In genomic region chr16:11101695-11102522, GRCh38 we compare ENCODE assay signal across 1 cellular context.
TF ChIP-seq lines count a peak whose summit lies in the region.

No MANE protein-coding gene starts in this region.

TF ChIP-seq in K562, 482 proteins besides CTCF, POLR2A, EP300 and RAD21 (continued from another document and continues in another):
- TF ChIP-seq SMARCC2 (IDR thresholded peaks at IDR 0.05; ENCODE audit: low read depth) = peak; percentile 78
- no peak for TF ChIP-seq FUS (optimal IDR thresholded peaks at IDR 0.05; ENCODE audit: low read depth, low read length)
- peak; percentile 78; the same call in 1 of the 2 replicates for TF ChIP-seq TOE1 (IDR thresholded peaks at IDR 0.05; ENCODE audit: borderline replicate concordance)
- no peak for TF ChIP-seq TOE1 (CRISPR knock-in tag; IDR thresholded peaks at IDR 0.05; ENCODE audit: borderline replicate concordance, low read depth)
- TF ChIP-seq MTA3 (IDR thresholded peaks at IDR 0.05; ENCODE audit: borderline replicate concordance) = 0 out of 2 replicates have a peak, but pooled peaks have one; percentile 32
- TF ChIP-seq, protein P1, sequence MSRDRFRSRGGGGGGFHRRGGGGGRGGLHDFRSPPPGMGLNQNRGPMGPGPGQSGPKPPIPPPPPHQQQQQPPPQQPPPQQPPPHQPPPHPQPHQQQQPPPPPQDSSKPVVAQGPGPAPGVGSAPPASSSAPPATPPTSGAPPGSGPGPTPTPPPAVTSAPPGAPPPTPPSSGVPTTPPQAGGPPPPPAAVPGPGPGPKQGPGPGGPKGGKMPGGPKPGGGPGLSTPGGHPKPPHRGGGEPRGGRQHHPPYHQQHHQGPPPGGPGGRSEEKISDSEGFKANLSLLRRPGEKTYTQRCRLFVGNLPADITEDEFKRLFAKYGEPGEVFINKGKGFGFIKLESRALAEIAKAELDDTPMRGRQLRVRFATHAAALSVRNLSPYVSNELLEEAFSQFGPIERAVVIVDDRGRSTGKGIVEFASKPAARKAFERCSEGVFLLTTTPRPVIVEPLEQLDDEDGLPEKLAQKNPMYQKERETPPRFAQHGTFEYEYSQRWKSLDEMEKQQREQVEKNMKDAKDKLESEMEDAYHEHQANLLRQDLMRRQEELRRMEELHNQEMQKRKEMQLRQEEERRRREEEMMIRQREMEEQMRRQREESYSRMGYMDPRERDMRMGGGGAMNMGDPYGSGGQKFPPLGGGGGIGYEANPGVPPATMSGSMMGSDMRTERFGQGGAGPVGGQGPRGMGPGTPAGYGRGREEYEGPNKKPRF (IDR thresholded peaks at IDR 0.05; ENCODE audit: low read depth, low read length) = no peak
- TF ChIP-seq GABPA (tag; conservative IDR thresholded peaks at IDR 0.05; ENCODE audit: low read depth) = 0 out of 2 replicates have a peak, but pooled peaks have one; percentile 19
- no peak for TF ChIP-seq E2F1 (CRISPR knock-in tag; IDR thresholded peaks at IDR 0.05)
- peak; percentile 81 for TF ChIP-seq HMG20A (CRISPR knock-in tag; conservative IDR thresholded peaks at IDR 0.05)
- no peak for TF ChIP-seq SRSF3 (IDR thresholded peaks at IDR 0.05; ENCODE audit: insufficient read depth, low read length)
- TF ChIP-seq MBD2 (IDR thresholded peaks at IDR 0.05; ENCODE audit: borderline replicate concordance, low read depth) = 0 out of 2 replicates have a peak, but pooled peaks have one; percentile 47
- TF ChIP-seq, protein P2, sequence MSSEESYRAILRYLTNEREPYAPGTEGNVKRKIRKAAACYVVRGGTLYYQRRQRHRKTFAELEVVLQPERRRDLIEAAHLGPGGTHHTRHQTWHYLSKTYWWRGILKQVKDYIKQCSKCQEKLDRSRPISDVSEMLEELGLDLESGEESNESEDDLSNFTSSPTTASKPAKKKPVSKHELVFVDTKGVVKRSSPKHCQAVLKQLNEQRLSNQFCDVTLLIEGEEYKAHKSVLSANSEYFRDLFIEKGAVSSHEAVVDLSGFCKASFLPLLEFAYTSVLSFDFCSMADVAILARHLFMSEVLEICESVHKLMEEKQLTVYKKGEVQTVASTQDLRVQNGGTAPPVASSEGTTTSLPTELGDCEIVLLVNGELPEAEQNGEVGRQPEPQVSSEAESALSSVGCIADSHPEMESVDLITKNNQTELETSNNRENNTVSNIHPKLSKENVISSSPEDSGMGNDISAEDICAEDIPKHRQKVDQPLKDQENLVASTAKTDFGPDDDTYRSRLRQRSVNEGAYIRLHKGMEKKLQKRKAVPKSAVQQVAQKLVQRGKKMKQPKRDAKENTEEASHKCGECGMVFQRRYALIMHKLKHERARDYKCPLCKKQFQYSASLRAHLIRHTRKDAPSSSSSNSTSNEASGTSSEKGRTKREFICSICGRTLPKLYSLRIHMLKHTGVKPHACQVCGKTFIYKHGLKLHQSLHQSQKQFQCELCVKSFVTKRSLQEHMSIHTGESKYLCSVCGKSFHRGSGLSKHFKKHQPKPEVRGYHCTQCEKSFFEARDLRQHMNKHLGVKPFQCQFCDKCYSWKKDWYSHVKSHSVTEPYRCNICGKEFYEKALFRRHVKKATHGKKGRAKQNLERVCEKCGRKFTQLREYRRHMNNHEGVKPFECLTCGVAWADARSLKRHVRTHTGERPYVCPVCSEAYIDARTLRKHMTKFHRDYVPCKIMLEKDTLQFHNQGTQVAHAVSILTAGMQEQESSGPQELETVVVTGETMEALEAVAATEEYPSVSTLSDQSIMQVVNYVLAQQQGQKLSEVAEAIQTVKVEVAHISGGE (CRISPR knock-in tag; IDR thresholded peaks at IDR 0.05) = peak in 1 of 3 experiments; percentile 80; a peak in 2 of 6 replicates
- TF ChIP-seq, protein P3, sequence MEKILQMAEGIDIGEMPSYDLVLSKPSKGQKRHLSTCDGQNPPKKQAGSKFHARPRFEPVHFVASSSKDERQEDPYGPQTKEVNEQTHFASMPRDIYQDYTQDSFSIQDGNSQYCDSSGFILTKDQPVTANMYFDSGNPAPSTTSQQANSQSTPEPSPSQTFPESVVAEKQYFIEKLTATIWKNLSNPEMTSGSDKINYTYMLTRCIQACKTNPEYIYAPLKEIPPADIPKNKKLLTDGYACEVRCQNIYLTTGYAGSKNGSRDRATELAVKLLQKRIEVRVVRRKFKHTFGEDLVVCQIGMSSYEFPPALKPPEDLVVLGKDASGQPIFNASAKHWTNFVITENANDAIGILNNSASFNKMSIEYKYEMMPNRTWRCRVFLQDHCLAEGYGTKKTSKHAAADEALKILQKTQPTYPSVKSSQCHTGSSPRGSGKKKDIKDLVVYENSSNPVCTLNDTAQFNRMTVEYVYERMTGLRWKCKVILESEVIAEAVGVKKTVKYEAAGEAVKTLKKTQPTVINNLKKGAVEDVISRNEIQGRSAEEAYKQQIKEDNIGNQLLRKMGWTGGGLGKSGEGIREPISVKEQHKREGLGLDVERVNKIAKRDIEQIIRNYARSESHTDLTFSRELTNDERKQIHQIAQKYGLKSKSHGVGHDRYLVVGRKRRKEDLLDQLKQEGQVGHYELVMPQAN (IDR thresholded peaks at IDR 0.05; ENCODE audit: borderline replicate concordance) = no peak
- TF ChIP-seq CBX2 (IDR thresholded peaks at IDR 0.05; ENCODE audit: insufficient read depth, low read length, poor library complexity, severe bottlenecking) = no peak
- TF ChIP-seq SMAD3 (CRISPR knock-in tag; conservative IDR thresholded peaks at IDR 0.05) = peak; percentile 57; the same call in 1 of the 2 replicates
- no peak for TF ChIP-seq HNRNPK (IDR thresholded peaks at IDR 0.05; ENCODE audit: low read depth, low read length, poor library complexity, severe bottlenecking)
- peak; percentile 51; the same call in 1 of the 2 replicates for TF ChIP-seq CEBPG (CRISPR knock-in tag; IDR thresholded peaks at IDR 0.05)
- peak; percentile 77 to 89 for TF ChIP-seq CEBPG (tag; conservative IDR thresholded peaks at IDR 0.05 in 1 of 2, IDR thresholded peaks at IDR 0.05 in 1 of 2)
- no peak for TF ChIP-seq ZNF354B (CRISPR knock-in tag; IDR thresholded peaks at IDR 0.05)
- no peak for TF ChIP-seq NFE2L1 (tag; IDR thresholded peaks at IDR 0.05; ENCODE audit: borderline replicate concordance, low read depth)
- TF ChIP-seq SAFB2 (IDR thresholded peaks at IDR 0.05; ENCODE audit: borderline replicate concordance, low read depth, low read length, severe bottlenecking) = no peak
- peak; percentile 18 for TF ChIP-seq SMAD1 (IDR thresholded peaks at IDR 0.05; ENCODE audit: low read depth, low read length, partially characterized antibody)
- TF ChIP-seq BRCA1 (IDR thresholded peaks at IDR 0.05) = no peak
- TF ChIP-seq BRCA1 (CRISPR knock-in tag; IDR thresholded peaks at IDR 0.05) = no peak
- no peak for TF ChIP-seq RBFOX2 (IDR thresholded peaks at IDR 0.05; ENCODE audit: low read depth, low read length)
- 0 out of 2 replicates have a peak, but pooled peaks have one; percentile 72 for TF ChIP-seq ZNF311 (CRISPR knock-in tag; IDR thresholded peaks at IDR 0.05)
- no peak for TF ChIP-seq BCLAF1 (IDR thresholded peaks at IDR 0.05; ENCODE audit: borderline replicate concordance in 1 of 2, control insufficient read depth in 1 of 2, low read depth in 2 of 2, low read length in 1 of 2)
- no peak for TF ChIP-seq ZZZ3 (IDR thresholded peaks at IDR 0.05)
- no peak for TF ChIP-seq ZKSCAN3 (CRISPR knock-in tag; IDR thresholded peaks at IDR 0.05)
- no peak for TF ChIP-seq ZC3H8 (IDR thresholded peaks at IDR 0.05)
- TF ChIP-seq RBM25 (IDR thresholded peaks at IDR 0.05; ENCODE audit: low read depth, low read length, severe bottlenecking) = no peak
- no peak for TF ChIP-seq HOXB6 (CRISPR knock-in tag; IDR thresholded peaks at IDR 0.05; ENCODE audit: borderline replicate concordance)
- TF ChIP-seq, protein P4, sequence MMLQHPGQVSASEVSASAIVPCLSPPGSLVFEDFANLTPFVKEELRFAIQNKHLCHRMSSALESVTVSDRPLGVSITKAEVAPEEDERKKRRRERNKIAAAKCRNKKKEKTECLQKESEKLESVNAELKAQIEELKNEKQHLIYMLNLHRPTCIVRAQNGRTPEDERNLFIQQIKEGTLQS (IDR thresholded peaks at IDR 0.05) = peak; percentile 68
- TF ChIP-seq, protein P4 (CRISPR knock-in tag; conservative IDR thresholded peaks at IDR 0.05) = no peak
- TF ChIP-seq, protein P5, sequence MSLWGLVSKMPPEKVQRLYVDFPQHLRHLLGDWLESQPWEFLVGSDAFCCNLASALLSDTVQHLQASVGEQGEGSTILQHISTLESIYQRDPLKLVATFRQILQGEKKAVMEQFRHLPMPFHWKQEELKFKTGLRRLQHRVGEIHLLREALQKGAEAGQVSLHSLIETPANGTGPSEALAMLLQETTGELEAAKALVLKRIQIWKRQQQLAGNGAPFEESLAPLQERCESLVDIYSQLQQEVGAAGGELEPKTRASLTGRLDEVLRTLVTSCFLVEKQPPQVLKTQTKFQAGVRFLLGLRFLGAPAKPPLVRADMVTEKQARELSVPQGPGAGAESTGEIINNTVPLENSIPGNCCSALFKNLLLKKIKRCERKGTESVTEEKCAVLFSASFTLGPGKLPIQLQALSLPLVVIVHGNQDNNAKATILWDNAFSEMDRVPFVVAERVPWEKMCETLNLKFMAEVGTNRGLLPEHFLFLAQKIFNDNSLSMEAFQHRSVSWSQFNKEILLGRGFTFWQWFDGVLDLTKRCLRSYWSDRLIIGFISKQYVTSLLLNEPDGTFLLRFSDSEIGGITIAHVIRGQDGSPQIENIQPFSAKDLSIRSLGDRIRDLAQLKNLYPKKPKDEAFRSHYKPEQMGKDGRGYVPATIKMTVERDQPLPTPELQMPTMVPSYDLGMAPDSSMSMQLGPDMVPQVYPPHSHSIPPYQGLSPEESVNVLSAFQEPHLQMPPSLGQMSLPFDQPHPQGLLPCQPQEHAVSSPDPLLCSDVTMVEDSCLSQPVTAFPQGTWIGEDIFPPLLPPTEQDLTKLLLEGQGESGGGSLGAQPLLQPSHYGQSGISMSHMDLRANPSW (CRISPR knock-in tag; IDR thresholded peaks at IDR 0.05) = no peak
- TF ChIP-seq HEY1 (CRISPR knock-in tag; IDR thresholded peaks at IDR 0.05; ENCODE audit: borderline replicate concordance) = peak; percentile 73; the same call in 1 of the 2 replicates
- TF ChIP-seq, protein P6, sequence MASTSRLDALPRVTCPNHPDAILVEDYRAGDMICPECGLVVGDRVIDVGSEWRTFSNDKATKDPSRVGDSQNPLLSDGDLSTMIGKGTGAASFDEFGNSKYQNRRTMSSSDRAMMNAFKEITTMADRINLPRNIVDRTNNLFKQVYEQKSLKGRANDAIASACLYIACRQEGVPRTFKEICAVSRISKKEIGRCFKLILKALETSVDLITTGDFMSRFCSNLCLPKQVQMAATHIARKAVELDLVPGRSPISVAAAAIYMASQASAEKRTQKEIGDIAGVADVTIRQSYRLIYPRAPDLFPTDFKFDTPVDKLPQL (IDR thresholded peaks at IDR 0.05; ENCODE audit: extremely low read depth, insufficient read length) = no peak
- no peak; the same call in 1 of the 2 replicates for TF ChIP-seq ZBED1 (IDR thresholded peaks at IDR 0.05)
- TF ChIP-seq MYC (IDR thresholded peaks at IDR 0.05; ENCODE audit: low read depth, low read length) = peak; percentile 79
- TF ChIP-seq MYC (CRISPR knock-in tag; IDR thresholded peaks at IDR 0.05; ENCODE audit: borderline replicate concordance, low read depth) = no peak
- TF ChIP-seq CHD2 (IDR thresholded peaks at IDR 0.05; ENCODE audit: low read depth, low read length) = no peak
- TF ChIP-seq, protein P7, sequence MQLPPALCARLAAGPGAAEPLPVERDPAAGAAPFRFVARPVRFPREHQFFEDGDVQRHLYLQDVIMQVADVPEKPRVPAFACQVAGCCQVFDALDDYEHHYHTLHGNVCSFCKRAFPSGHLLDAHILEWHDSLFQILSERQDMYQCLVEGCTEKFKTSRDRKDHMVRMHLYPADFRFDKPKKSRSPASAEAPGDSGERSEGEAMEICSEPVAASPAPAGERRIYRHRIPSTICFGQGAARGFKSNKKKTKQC (CRISPR knock-in tag; IDR thresholded peaks at IDR 0.05) = no peak
- no peak for TF ChIP-seq NR3C1 (CRISPR knock-in tag; IDR thresholded peaks at IDR 0.05)
- no peak for TF ChIP-seq NBN (IDR thresholded peaks at IDR 0.05; ENCODE audit: low read depth)
- TF ChIP-seq ZNF583 (CRISPR knock-in tag; IDR thresholded peaks at IDR 0.05) = no peak; the same call in 1 of the 2 replicates
- TF ChIP-seq NEUROD1 (IDR thresholded peaks at IDR 0.05; ENCODE audit: borderline replicate concordance, low read depth, low read length, partially characterized antibody) = peak; percentile 65
- TF ChIP-seq IRF1 (CRISPR knock-in tag; IDR thresholded peaks at IDR 0.05; ENCODE audit: borderline replicate concordance) = no peak
- no peak for TF ChIP-seq KLF1 (tag; IDR thresholded peaks at IDR 0.05)
- no peak; a peak in 1 of 3 replicates for TF ChIP-seq CBX3 (IDR thresholded peaks at IDR 0.05; ENCODE audit: borderline replicate concordance in 1 of 2, low read length in 2 of 2)
- TF ChIP-seq FOXP1 (CRISPR knock-in tag; IDR thresholded peaks at IDR 0.05) = 0 out of 2 replicates have a peak, but pooled peaks have one; percentile 44
